Comparison of ENCODE assay signal across 14 cellular contexts in genomic region chr1:224447251-224447650, GRCh38. TPM values are rescaled to one million over a fixed set of nuclear protein-coding genes. Genes with fewer than 3 reads are reported as not detected.
A peak's percentile ranks its signal among the peaks of the same experiment; 100 is the strongest.
DNase-seq lines count a peak whose midpoint lies in the region; ATAC-seq and TF ChIP-seq lines count a peak whose summit lies in the region.
"Had no signal": no experiment of that assay in that cellular context is flagged by ENCODE, and none has a peak within 500 bp of the region (broad histone marks: within the 10 kb centered on the region; RNA-seq: fewer than 3 reads in every experiment).

No MANE protein-coding gene starts in this region.

- H3K9me3 ChIP-seq in SK-N-SH, result no peaks in the 10 kb centered on the region
- no peaks in the 10 kb centered on the region for H3K9me3 ChIP-seq in esophagus muscularis mucosa

- TF ChIP-seq RAD21 in SK-N-SH (IDR thresholded peaks at IDR 0.05; ENCODE audit: low read length), result no peak

- H3K4me3 ChIP-seq in SK-N-SH (ENCODE audit: low read depth in 2 of 2, low read length in 1 of 2) (no peak overlapping the region), esophagus muscularis mucosa (no peak overlapping the region)

- H3K4me2 ChIP-seq in SK-N-SH, result 0 out of 2 replicates have a peak overlapping the region, but pooled peaks have one; percentile 4

- DNase-seq in AG08395 (ENCODE audit: low spot score) (peak; percentile 62), SK-N-SH (no peak), esophagus muscularis mucosa (ENCODE audit: extremely low spot score) (no peak), medulla oblongata (ENCODE audit: extremely low spot score) (peak; percentile 33), NCI-H2171 treated with DMSO at 0.1 percent for 48 hours (lab: John Stamatoyannopoulos, UW) (no peak), SKM-1 treated with dmso at 0.1 percent for 144 hours (lab: John Stamatoyannopoulos, UW; ENCODE audit: unreplicated experiment) (no peak), activated gamma-delta T cell (lab: John Stamatoyannopoulos, UW) (no peak)
- DNase-seq: ACHN; effector CD4-positive, alpha-beta T cell; islet precursor cell; NCI-H345; posterior cingulate gyrus had no signal

- CTCF ChIA-PET in SK-N-SH (lab: Yijun Ruan, JAX), result interaction anchor here (0.5 to 3.2 kb wide), 3 partner anchors 10 to 75 kb away, joined by 3 to 37 read pairs (median 3); no protein-coding TSS in a partner anchor

- no peaks in the 10 kb centered on the region for H3K79me2 ChIP-seq in SK-N-SH (ENCODE audit: insufficient read depth)

- no peaks in the 10 kb centered on the region for H3K27me3 ChIP-seq in SK-N-SH (ENCODE audit: insufficient read depth)
- no peaks in the 10 kb centered on the region for H3K27me3 ChIP-seq in esophagus muscularis mucosa

- H3K36me3 ChIP-seq in SK-N-SH (replicated peaks in 1 of 2; ENCODE audit: control insufficient read depth in 1 of 2, insufficient read depth in 2 of 2, low read length in 1 of 2) (peaks cover 2 to 12% of the 10 kb centered on the region in 2 experiments), esophagus muscularis mucosa (peaks cover 0 to 12% (median 0%) of the 10 kb centered on the region in 4 donors)

- intact Hi-C loops in esophagus muscularis mucosa (cut with DNase I), result no loop called here

- POLR2A ChIA-PET in SK-N-SH (lab: Yijun Ruan, JAX), result no interaction called here

- TF ChIP-seq POLR2A in esophagus muscularis mucosa (IDR thresholded peaks at IDR 0.05; ENCODE audit: low read depth), result no peak

- H3F3A ChIP-seq in SK-N-SH (replicated peaks; ENCODE audit: insufficient read depth), result no peaks in the 10 kb centered on the region

- H3K4me1 ChIP-seq in SK-N-SH (ENCODE audit: control insufficient read depth in 1 of 2, insufficient read depth in 2 of 2, low read depth in 1 of 2, low read length in 1 of 2), result 0 out of 4 replicates have a peak, but pooled peaks cover 0 to 7% of the 10 kb centered on the region in 2 experiments
- H3K4me1 ChIP-seq in esophagus muscularis mucosa, result peaks cover 10 to 25% (median 18%) of the 10 kb centered on the region in 4 donors

- H3K9me2 ChIP-seq in SK-N-SH, result no peaks in the 10 kb centered on the region

- no peak overlapping the region for H3K9ac ChIP-seq in SK-N-SH

- H3K27ac ChIP-seq in SK-N-SH (ENCODE audit: low read depth in 2 of 2, low read length in 1 of 2) (peak overlapping the region in 1 of 2 experiments; percentile 13; a peak in 1 of 4 replicates), esophagus muscularis mucosa (replicated peaks in 1 of 4) (peak overlapping the region; percentile 22 to 40 (median 27))

- WGBS in SK-N-SH (ENCODE audit: low lambda C conversion rate), result 67% methylated on average over 1 of the region's 2 CpGs
- WGBS in esophagus muscularis mucosa, result 59% methylated on average over 2 of the region's 2 CpGs

- no peak overlapping the region for H2AFZ ChIP-seq in SK-N-SH (ENCODE audit: low read depth)

- ATAC-seq in GM19463 (IDR thresholded peaks at IDR 0.05; ENCODE audit: unreplicated experiment), result no peak
- ATAC-seq: activated CD4-positive, CD25-positive, alpha-beta regulatory T cell treated with anti-CD3 and anti-CD28 coated beads, Interleukin-2, amount 50 U/mL, for 24 hours had no signal

- no peak for TF ChIP-seq CTCF in SK-N-SH (IDR thresholded peaks at IDR 0.05)
- no peak for TF ChIP-seq CTCF in esophagus muscularis mucosa (IDR thresholded peaks at IDR 0.05)

- no peaks in the 10 kb centered on the region for H4K20me1 ChIP-seq in SK-N-SH (ENCODE audit: insufficient read depth)

- no peak for TF ChIP-seq EP300 in SK-N-SH (IDR thresholded peaks at IDR 0.05; ENCODE audit: borderline replicate concordance in 1 of 2, low read depth in 1 of 2, low read length in 1 of 2)
- TF ChIP-seq EP300 in esophagus muscularis mucosa (IDR thresholded peaks at IDR 0.05), result no peak

TF ChIP-seq in SK-N-SH, 30 proteins besides CTCF, POLR2A, EP300 and RAD21:
- peak; percentile 37; the same call in 1 of the 2 replicates for TF ChIP-seq NFIC (IDR thresholded peaks at IDR 0.05; ENCODE audit: borderline replicate concordance)
- TF ChIP-seq FOSL2 (IDR thresholded peaks at IDR 0.05; ENCODE audit: borderline replicate concordance, low read depth), result no peak

RNA-seq across cellular contexts. Expression of gene WDR26, which starts 12.7 kb away (rescaled TPM):
- polyA plus RNA-seq in SK-N-SH (2012; rRNA removed), result 21.2 and 21.9 TPM in 2 replicates
- 45.6 and 46.1 TPM in 2 replicates for polyA plus RNA-seq in SK-N-SH (2012; cell fraction: cytosol; rRNA removed)
- polyA plus RNA-seq in SK-N-SH (2012; cell fraction: nucleus; rRNA removed), result 21.5 and 50.0 TPM in 2 replicates
- total RNA-seq in esophagus muscularis mucosa, result 10 to 100 TPM; 74.9 to 84.7 (median 78.4) TPM

Comparison
In these comparisons a context has a peak if more than half of its experiments do, and no peak if none do; other contexts are left out.
1. DNase-seq: peak in AG08395 (single experiment) and medulla oblongata (single experiment); none in SK-N-SH (single experiment), esophagus muscularis mucosa (single experiment), NCI-H2171 treated with DMSO at 0.1 percent for 48 hours (single experiment), SKM-1 treated with dmso at 0.1 percent for 144 hours (single experiment) and activated gamma-delta T cell (single experiment).